In the genomic region with DNA sequence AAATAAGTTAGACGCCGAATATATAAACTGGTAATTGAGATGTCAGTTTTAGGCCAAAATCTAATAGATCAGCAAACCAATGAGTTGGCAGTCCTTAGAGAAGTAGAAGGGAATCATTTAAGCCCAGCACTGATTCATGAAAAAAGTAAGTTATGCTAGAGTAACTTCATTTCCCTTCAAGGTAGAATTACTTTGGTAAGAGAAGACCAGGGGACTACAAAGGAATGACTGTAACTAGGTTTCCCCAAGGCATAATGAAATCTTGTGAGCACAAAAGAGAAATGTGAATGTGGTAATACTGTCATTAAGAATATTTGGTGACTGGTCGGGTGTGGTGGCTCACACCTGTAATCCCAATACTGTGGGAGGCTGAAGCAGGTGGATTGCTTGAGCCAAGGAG, we compare ENCODE assay signal across 9 cellular contexts.
"Had no signal": no experiment of that assay in that cellular context is flagged by ENCODE, and none has a peak within 500 bp of the region (broad histone marks: within the 10 kb centered on the region; RNA-seq: fewer than 3 reads in every experiment).

No MANE protein-coding gene starts in this region.

- H3K4me1 Mint-ChIP-seq: IgD-negative memory B cell had no signal

- H3K27me3 Mint-ChIP-seq: IgD-negative memory B cell had no signal

- H2AFZ ChIP-seq: GM23338 had no signal

- ATAC-seq: GM23338, HCT116, HepG2 had no signal

- H3K27ac Mint-ChIP-seq: GM23338, HFFc6, IgD-negative memory B cell had no signal

- H3K27ac ChIP-seq: HL-60 had no signal

- DNase-seq: HFFc6 had no signal

- H3K4me1 ChIP-seq: HAP-1 had no signal

- H3K9me3 ChIP-seq: HAP-1 had no signal

- H3K36me3 ChIP-seq: HAP-1 had no signal

- FAIRE-seq: H1, H54, HepG2 had no signal

- H3K4me2 ChIP-seq: GM23338 had no signal

- H3K4me3 ChIP-seq: GM23338, HAP-1 had no signal

- H3K4me3 Mint-ChIP-seq: GM23338, HFFc6, IgD-negative memory B cell had no signal

- H3K9me3 Mint-ChIP-seq: GM23338, HFFc6, IgD-negative memory B cell had no signal
